In genomic region chr9:19378154-19378553, GRCh38 we compare ENCODE assay signal across 1 cellular context.
TF ChIP-seq lines count a peak whose summit lies in the region.

No MANE protein-coding gene starts in this region.

TF ChIP-seq in HepG2, 621 proteins besides CTCF, POLR2A, EP300 and RAD21:
- TF ChIP-seq KMT2B (CRISPR knock-in tag; IDR thresholded peaks at IDR 0.05), result no peak
- no peak for TF ChIP-seq FOXA3 (CRISPR knock-in tag; IDR thresholded peaks at IDR 0.05)
- peak; percentile 44; the same call in 1 of the 2 replicates for TF ChIP-seq CEBPB (IDR thresholded peaks at IDR 0.05; ENCODE audit: borderline replicate concordance, low read depth, low read length)
- no peak for TF ChIP-seq ZNF891 (CRISPR knock-in tag; IDR thresholded peaks at IDR 0.05)
- no peak for TF ChIP-seq FOXK1 (CRISPR knock-in tag; IDR thresholded peaks at IDR 0.05; ENCODE audit: borderline replicate concordance, low read depth)
- no peak for TF ChIP-seq ZNF232 (CRISPR knock-in tag; IDR thresholded peaks at IDR 0.05; ENCODE audit: borderline replicate concordance)
- TF ChIP-seq POLR2G (IDR thresholded peaks at IDR 0.05; ENCODE audit: low read depth, low read length), result 0 out of 2 replicates have a peak, but pooled peaks have one; percentile 24
- TF ChIP-seq RBFOX2 (IDR thresholded peaks at IDR 0.05; ENCODE audit: low read depth, low read length), result peak; percentile 7; the same call in 1 of the 2 replicates
- 0 out of 2 replicates have a peak, but pooled peaks have one; percentile 20 for TF ChIP-seq CEBPG (CRISPR knock-in tag; IDR thresholded peaks at IDR 0.05)
- no peak for TF ChIP-seq EED (CRISPR knock-in tag; IDR thresholded peaks at IDR 0.05)
- TF ChIP-seq NR2C2 (CRISPR knock-in tag; IDR thresholded peaks at IDR 0.05; ENCODE audit: borderline replicate concordance), result no peak
- TF ChIP-seq ZNF83 (CRISPR knock-in tag; IDR thresholded peaks at IDR 0.05; ENCODE audit: borderline replicate concordance), result no peak
